ENCODE assay signal across 8 cellular contexts in the genomic region with DNA sequence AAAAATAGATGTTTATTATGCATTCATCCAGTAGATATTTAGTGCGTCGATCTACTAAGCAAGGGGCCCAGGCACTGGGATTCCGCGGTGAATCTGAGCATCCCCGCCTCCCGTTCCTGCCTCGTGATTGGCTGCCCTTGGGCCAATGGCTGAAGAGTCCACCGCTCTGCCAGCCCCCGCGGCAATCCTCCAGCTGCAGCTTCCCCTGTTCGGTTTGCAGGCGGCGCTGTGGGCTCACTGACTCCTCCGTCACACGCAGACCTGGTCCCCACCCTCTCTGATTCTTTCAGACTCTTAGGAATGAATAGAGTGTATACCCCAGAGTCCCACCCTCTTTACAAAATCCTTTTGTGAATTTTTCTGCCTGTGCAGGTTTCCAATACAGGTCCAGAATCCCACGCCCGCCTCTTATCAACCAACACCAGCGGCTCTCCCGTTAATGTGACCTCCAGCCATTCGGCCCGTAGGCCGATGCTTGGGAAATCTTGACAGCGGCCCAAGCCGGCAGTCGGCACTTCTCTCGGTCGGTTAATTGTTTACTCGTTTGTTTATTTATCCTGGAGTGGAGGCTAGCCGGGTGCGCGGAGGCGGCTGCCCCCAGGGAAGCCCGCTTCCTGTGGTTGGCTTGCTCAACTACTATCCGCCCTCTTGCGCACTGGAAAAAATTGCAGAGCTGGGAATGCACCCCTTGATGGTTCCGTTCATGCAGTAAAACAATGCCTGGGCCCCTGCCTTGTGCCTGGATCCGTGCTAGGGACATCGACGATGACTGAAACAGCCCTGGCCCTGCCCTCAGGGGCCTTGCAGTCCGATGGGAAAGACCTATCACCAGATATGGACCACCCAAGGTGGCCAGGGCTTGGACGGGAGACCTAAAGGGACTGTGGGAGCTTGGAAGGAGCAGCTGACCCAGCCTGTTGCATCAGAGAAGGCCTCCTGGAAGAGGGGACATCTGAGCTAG. TPM values are rescaled to one million over a fixed set of nuclear protein-coding genes. Genes with fewer than 3 reads are reported as not detected.
DNase-seq lines count a peak whose midpoint lies in the region; ATAC-seq, FAIRE-seq and TF ChIP-seq lines count a peak whose summit lies in the region.

No MANE protein-coding gene starts in this region.

- DNase-seq in GM12892 (ENCODE audit: insufficient read length) (peak; percentile 82), NCI-H526 treated with DMSO at 0.1 percent for 48 hours (lab: John Stamatoyannopoulos, UW) (peak; percentile 88), colonic mucosa (peak; percentile 95), left colon (peak; percentile 95 to 96)
- DNase-seq in activated CD4-positive, alpha-beta T cell treated with anti-CD3 and anti-CD28 coated beads, Interleukin-2, amount 10 ng/mL, durations not matched to agents 24 days and 14 days: peak; percentile 97
- peak; percentile 93 for DNase-seq in stimulated activated CD4-positive, alpha-beta T cell treated with anti-CD3 and anti-CD28 coated beads, Interleukin-1b, Interleukin-23, amount 100 ng/mL, for 48 hours

- no peak for TF ChIP-seq POLR2A in GM12892 (IDR thresholded peaks at IDR 0.05; ENCODE audit: low read depth, low read length)

- H3K36me3 ChIP-seq in colonic mucosa: no peaks in the 10 kb centered on the region

- intact Hi-C loops in activated CD4-positive, alpha-beta T cell treated with anti-CD3 and anti-CD28 coated beads, Interleukin-2, amount 10 ng/mL, durations not matched to agents 24 days and 14 days (cut with micrococcal nuclease): loop anchor here (1.0 to 2.0 kb wide), 3 partner anchors 134 to 493 kb away; a partner anchor contains a TSS
- intact Hi-C loops in colonic mucosa (cut with DNase I): loop anchor here (2.0 kb wide), 1 partner anchor 134 kb away; no protein-coding TSS in a partner anchor
- intact Hi-C loops in left colon (cut with DNase I, micrococcal nuclease): loop anchor here in 1 of 2 donors (5.0 kb wide), 1 partner anchor 136 kb away; no protein-coding TSS in a partner anchor

- peak overlapping the region; percentile 29 for H3K27ac ChIP-seq in colonic mucosa

- H3K27ac Mint-ChIP-seq in activated CD4-positive, alpha-beta T cell treated with anti-CD3 and anti-CD28 coated beads, Interleukin-2, amount 10 ng/mL, durations not matched to agents 24 days and 14 days: peak overlapping the region; percentile 95

- ATAC-seq in HG03108 (IDR thresholded peaks at IDR 0.05; ENCODE audit: unreplicated experiment): peak; percentile 54
- ATAC-seq in left colon: peak; percentile 64
- ATAC-seq in HG02840 (IDR thresholded peaks at IDR 0.05; ENCODE audit: low FRiP score, unreplicated experiment): no peak

- H3K9me3 ChIP-seq in colonic mucosa: no peaks in the 10 kb centered on the region

- peak; percentile 72 for TF ChIP-seq CTCF in colonic mucosa (IDR thresholded peaks at IDR 0.05)

- H3K9me3 Mint-ChIP-seq in activated CD4-positive, alpha-beta T cell treated with anti-CD3 and anti-CD28 coated beads, Interleukin-2, amount 10 ng/mL, durations not matched to agents 24 days and 14 days: no peaks in the 10 kb centered on the region

- peak overlapping the region; percentile 16 to 58 for H3K9ac ChIP-seq in colonic mucosa (ENCODE audit: low read depth in 2 of 2, low read length in 2 of 2)

- peaks cover 5% of the 10 kb centered on the region for H3K4me1 ChIP-seq in colonic mucosa

- H3K27me3 ChIP-seq in colonic mucosa: no peaks in the 10 kb centered on the region

- H3K4me1 Mint-ChIP-seq in activated CD4-positive, alpha-beta T cell treated with anti-CD3 and anti-CD28 coated beads, Interleukin-2, amount 10 ng/mL, durations not matched to agents 24 days and 14 days: peaks cover 15% of the 10 kb centered on the region

- peak overlapping the region; percentile 88 for H3K4me3 Mint-ChIP-seq in activated CD4-positive, alpha-beta T cell treated with anti-CD3 and anti-CD28 coated beads, Interleukin-2, amount 10 ng/mL, durations not matched to agents 24 days and 14 days

- peak overlapping the region; percentile 23 for H3K4me3 ChIP-seq in colonic mucosa

- H3K36me3 Mint-ChIP-seq in activated CD4-positive, alpha-beta T cell treated with anti-CD3 and anti-CD28 coated beads, Interleukin-2, amount 10 ng/mL, durations not matched to agents 24 days and 14 days (ENCODE audit: low read depth): peaks cover 6% of the 10 kb centered on the region

- peak; percentile 86 for FAIRE-seq in GM12892 (lab: Jason Lieb, UNC)

- no peaks in the 10 kb centered on the region for H3K27me3 Mint-ChIP-seq in activated CD4-positive, alpha-beta T cell treated with anti-CD3 and anti-CD28 coated beads, Interleukin-2, amount 10 ng/mL, durations not matched to agents 24 days and 14 days

RNA-seq across cellular contexts. Expression of a gene that starts 4.5 kb away (rescaled TPM):
- polyA plus RNA-seq in GM12892 (2012; ENCODE audit: missing spikeins): 11.5 TPM
- total RNA-seq in activated CD4-positive, alpha-beta T cell treated with anti-CD3 and anti-CD28 coated beads, Interleukin-2, amount 10 ng/mL, durations not matched to agents 24 days and 14 days: 21.9 and 25.6 TPM in 2 replicates
- total RNA-seq in colonic mucosa (10 to 100 TPM; 45.1 to 61.3 TPM), left colon (10 to 100 TPM; 65.8 to 73.1 TPM)

RNA-seq across cellular contexts. Expression of a gene that starts 5.7 kb away (rescaled TPM):
- polyA plus RNA-seq in GM12892 (2012; ENCODE audit: missing spikeins): 62.7 TPM
- total RNA-seq in activated CD4-positive, alpha-beta T cell treated with anti-CD3 and anti-CD28 coated beads, Interleukin-2, amount 10 ng/mL, durations not matched to agents 24 days and 14 days: 100 and 112 TPM in 2 replicates
- total RNA-seq in colonic mucosa: 100 to 1,000 TPM; 132 to 208 TPM
- 100 to 1,000 TPM; 123 to 138 TPM for total RNA-seq in left colon
